Comparison of ENCODE assay signal across 12 cellular contexts in genomic region chr6:30611150-30611855, GRCh38. TPM values are rescaled to one million over a fixed set of nuclear protein-coding genes. Genes with fewer than 3 reads are reported as not detected.
DNase-seq lines count a peak whose midpoint lies in the region; ATAC-seq and TF ChIP-seq lines count a peak whose summit lies in the region.
"Had no signal": no experiment of that assay in that cellular context is flagged by ENCODE, and none has a peak within 500 bp of the region (broad histone marks: within the 10 kb centered on the region; RNA-seq: fewer than 3 reads in every experiment).

No MANE protein-coding gene starts in this region.

- peak overlapping the region; percentile 39 for H3K27ac Mint-ChIP-seq in activated CD8-positive, alpha-beta memory T cell treated with anti-CD3 and anti-CD28 coated beads, Interleukin-2, amount 10 ng/mL, durations not matched to agents 7 days and 5 days
- H3K27ac Mint-ChIP-seq in activated B cell treated with CpG ODN at 0.5 μM for 24 hours, result peak overlapping the region; percentile 38
- peak overlapping the region; percentile 49 for H3K27ac Mint-ChIP-seq in endothelial cell (ENCODE audit: unreplicated experiment)

- H3K27me3 Mint-ChIP-seq in activated CD8-positive, alpha-beta memory T cell treated with anti-CD3 and anti-CD28 coated beads, Interleukin-2, amount 10 ng/mL, durations not matched to agents 7 days and 5 days, result no peaks in the 10 kb centered on the region
- H3K27me3 Mint-ChIP-seq in activated B cell treated with CpG ODN at 0.5 μM for 24 hours, result no peaks in the 10 kb centered on the region
- H3K27me3 Mint-ChIP-seq in endothelial cell (ENCODE audit: unreplicated experiment), result peaks cover 12% of the 10 kb centered on the region

- peaks cover 81% of the 10 kb centered on the region for H3K36me3 Mint-ChIP-seq in activated CD8-positive, alpha-beta memory T cell treated with anti-CD3 and anti-CD28 coated beads, Interleukin-2, amount 10 ng/mL, durations not matched to agents 7 days and 5 days
- H3K36me3 Mint-ChIP-seq in activated B cell treated with CpG ODN at 0.5 μM for 24 hours (ENCODE audit: low read depth) (peaks cover 71% of the 10 kb centered on the region), endothelial cell (ENCODE audit: low read depth, unreplicated experiment) (peaks cover 40% of the 10 kb centered on the region)

- H3K4me1 Mint-ChIP-seq in activated CD8-positive, alpha-beta memory T cell treated with anti-CD3 and anti-CD28 coated beads, Interleukin-2, amount 10 ng/mL, durations not matched to agents 7 days and 5 days, result peaks cover 58% of the 10 kb centered on the region
- H3K4me1 Mint-ChIP-seq in activated B cell treated with CpG ODN at 0.5 μM for 24 hours (peaks cover 58% of the 10 kb centered on the region), endothelial cell (ENCODE audit: unreplicated experiment) (peaks cover 31% of the 10 kb centered on the region)

- DNase-seq in activated CD8-positive, alpha-beta memory T cell treated with anti-CD3 and anti-CD28 coated beads, Interleukin-2, amount 10 ng/mL, durations not matched to agents 7 days and 5 days, result no peak
- DNase-seq in activated CD8-positive, alpha-beta memory T cell treated with anti-CD3 and anti-CD28 coated beads, Interleukin-2, amount 50 U/mL, for 48 hours, result no peak
- DNase-seq in activated B cell treated with CpG ODN at 0.5 μM for 24 hours (no peak), endothelial cell (ENCODE audit: low spot score) (no peak), putamen (ENCODE audit: low spot score) (peak; percentile 54), NCI-H1436 (lab: John Stamatoyannopoulos, UW) (no peak), Kasumi-1 (lab: John Stamatoyannopoulos, UW) (no peak)
- DNase-seq: activated CD4-positive, alpha-beta T cell treated with anti-CD3 and anti-CD28 coated beads, Interleukin-2, amount 50 U/mL, for 4 hours; aorta; NCI-H146; upper lobe of left lung had no signal

- POLR2A ChIA-PET in activated B cell treated with CpG ODN at 0.5 μM for 24 hours (lab: Charles Lee), result interaction anchor here (0.6 to 4.8 kb wide), 7 partner anchors 11 to 128 kb away, joined by 3 to 75 read pairs (median 4); partner anchors contain the start of gene ABCF1

- intact Hi-C loops in activated B cell treated with CpG ODN at 0.5 μM for 24 hours (cut with micrococcal nuclease), result no loop called here

- ATAC-seq in activated CD8-positive, alpha-beta memory T cell treated with anti-CD3 and anti-CD28 coated beads, Interleukin-2, amount 10 ng/mL, durations not matched to agents 7 days and 5 days, result no peak
- ATAC-seq in activated B cell treated with CpG ODN at 0.5 μM for 24 hours (ENCODE audit: low read depth), result no peak
- ATAC-seq in HG02798 (IDR thresholded peaks at IDR 0.05; ENCODE audit: poor library complexity, unreplicated experiment), result no peak

- H3K9me3 Mint-ChIP-seq in activated CD8-positive, alpha-beta memory T cell treated with anti-CD3 and anti-CD28 coated beads, Interleukin-2, amount 10 ng/mL, durations not matched to agents 7 days and 5 days (ENCODE audit: low read depth), result no peaks in the 10 kb centered on the region
- H3K9me3 Mint-ChIP-seq in activated B cell treated with CpG ODN at 0.5 μM for 24 hours, result no peaks in the 10 kb centered on the region
- H3K9me3 Mint-ChIP-seq in endothelial cell (ENCODE audit: unreplicated experiment), result no peaks in the 10 kb centered on the region

- TF ChIP-seq CTCF in activated B cell treated with CpG ODN at 0.5 μM for 24 hours (IDR thresholded peaks at IDR 0.05), result no peak
- no peak for TF ChIP-seq CTCF in endothelial cell (IDR thresholded peaks at IDR 0.05; ENCODE audit: unreplicated experiment)

- CTCF ChIA-PET in activated CD8-positive, alpha-beta memory T cell treated with anti-CD3 and anti-CD28 coated beads, Interleukin-2, amount 10 ng/mL, durations not matched to agents 7 days and 5 days (lab: Charles Lee), result interaction anchor here (1.1 to 4.3 kb wide), 7 partner anchors 11 to 128 kb away, joined by 3 to 40 read pairs (median 6); no protein-coding TSS in a partner anchor
- CTCF ChIA-PET in activated B cell treated with CpG ODN at 0.5 μM for 24 hours (lab: Charles Lee), result interaction anchor here (1.0 to 1.5 kb wide), 5 partner anchors 13 to 129 kb away, joined by 3 to 6 read pairs (median 4); no protein-coding TSS in a partner anchor

- H3K4me3 Mint-ChIP-seq in activated CD8-positive, alpha-beta memory T cell treated with anti-CD3 and anti-CD28 coated beads, Interleukin-2, amount 10 ng/mL, durations not matched to agents 7 days and 5 days, result no peak overlapping the region
- H3K4me3 Mint-ChIP-seq in activated B cell treated with CpG ODN at 0.5 μM for 24 hours, result no peak overlapping the region
- no peak overlapping the region for H3K4me3 Mint-ChIP-seq in endothelial cell (ENCODE audit: unreplicated experiment)

RNA-seq across cellular contexts. Expression of gene PPP1R10, which starts 5.7 kb away (rescaled TPM):
- total RNA-seq in activated CD8-positive, alpha-beta memory T cell treated with anti-CD3 and anti-CD28 coated beads, Interleukin-2, amount 10 ng/mL, durations not matched to agents 7 days and 5 days, result 100 to 1,000 TPM; 101 to 134 TPM
- total RNA-seq in activated B cell treated with CpG ODN at 0.5 μM for 24 hours (85.6 and 112 TPM in 2 replicates), endothelial cell (ENCODE audit: unreplicated experiment) (75.8 TPM)

RNA-seq across cellular contexts. Expression of gene MRPS18B, which starts 6.3 kb away (rescaled TPM):
- 10 to 100 TPM; 48.2 to 65.7 TPM for total RNA-seq in activated CD8-positive, alpha-beta memory T cell treated with anti-CD3 and anti-CD28 coated beads, Interleukin-2, amount 10 ng/mL, durations not matched to agents 7 days and 5 days
- total RNA-seq in activated B cell treated with CpG ODN at 0.5 μM for 24 hours (57.7 and 61.2 TPM in 2 replicates), endothelial cell (ENCODE audit: unreplicated experiment) (39.8 TPM)

RNA-seq across cellular contexts. Expression of gene ATAT1, which starts 15.4 kb away (rescaled TPM):
- total RNA-seq in activated CD8-positive, alpha-beta memory T cell treated with anti-CD3 and anti-CD28 coated beads, Interleukin-2, amount 10 ng/mL, durations not matched to agents 7 days and 5 days, result 1 to 10 TPM; 7.5 to 8.4 TPM
- total RNA-seq in activated B cell treated with CpG ODN at 0.5 μM for 24 hours (6.9 and 10.3 TPM in 2 replicates), endothelial cell (ENCODE audit: unreplicated experiment) (30.3 TPM)

RNA-seq across cellular contexts. Expression of gene C6orf136, which starts 35.6 kb away (rescaled TPM):
- total RNA-seq in activated CD8-positive, alpha-beta memory T cell treated with anti-CD3 and anti-CD28 coated beads, Interleukin-2, amount 10 ng/mL, durations not matched to agents 7 days and 5 days, result 10 to 100 TPM; 32.5 to 33.9 TPM
- 21.6 and 35.6 TPM in 2 replicates for total RNA-seq in activated B cell treated with CpG ODN at 0.5 μM for 24 hours
- 15.1 TPM for total RNA-seq in endothelial cell (ENCODE audit: unreplicated experiment)

RNA-seq across cellular contexts. Expression of gene ABCF1, which starts 40.1 kb away (rescaled TPM):
- total RNA-seq in activated CD8-positive, alpha-beta memory T cell treated with anti-CD3 and anti-CD28 coated beads, Interleukin-2, amount 10 ng/mL, durations not matched to agents 7 days and 5 days, result 10 to 100 TPM; 73.8 to 98.6 TPM
- total RNA-seq in activated B cell treated with CpG ODN at 0.5 μM for 24 hours (93.7 and 94.5 TPM in 2 replicates), endothelial cell (ENCODE audit: unreplicated experiment) (57.2 TPM)
